ENCODE assay signal across 9 cellular contexts in genomic region chr19:40810649-40811408, GRCh38. TPM values are rescaled to one million over a fixed set of nuclear protein-coding genes. Genes with fewer than 3 reads are reported as not detected.
DNase-seq lines count a peak whose midpoint lies in the region; ATAC-seq and TF ChIP-seq lines count a peak whose summit lies in the region.
"Not testable (repeated sequence)": the region's sequence is repeated elsewhere in the genome, so short reads cannot be mapped to it uniquely, and the experiment has no call there.
"Had no signal": no experiment of that assay in that cellular context is flagged by ENCODE, and none has a peak within 500 bp of the region (broad histone marks: within the 10 kb centered on the region; RNA-seq: fewer than 3 reads in every experiment).

No MANE protein-coding gene starts in this region.

- H3K4ac ChIP-seq in neuronal stem cell (ENCODE audit: low read length): not testable (repeated sequence)

- not testable (repeated sequence) for TF ChIP-seq EP300 in transverse colon (IDR thresholded peaks at IDR 0.05; ENCODE audit: low read depth)

- H3K27me3 Mint-ChIP-seq in activated CD4-positive, alpha-beta T cell treated with anti-CD3 and anti-CD28 coated beads for 36 hours: not testable (repeated sequence)

- H3K9me3 Mint-ChIP-seq in activated CD4-positive, alpha-beta T cell treated with anti-CD3 and anti-CD28 coated beads for 36 hours (ENCODE audit: low read depth): not testable (repeated sequence)

- peaks cover 18% of the 10 kb centered on the region for H3K36me3 Mint-ChIP-seq in activated CD4-positive, alpha-beta T cell treated with anti-CD3 and anti-CD28 coated beads for 36 hours (ENCODE audit: low read depth)

- H2BK120ac ChIP-seq in neuronal stem cell (ENCODE audit: low read depth, low read length): not testable (repeated sequence)

- not testable (repeated sequence) for H3K79me1 ChIP-seq in neuronal stem cell (ENCODE audit: low read depth, low read length)

- H2BK5ac ChIP-seq in neuronal stem cell (ENCODE audit: low read length): not testable (repeated sequence)

- in situ Hi-C loops in transverse colon (cut with MboI; ENCODE audit: low pct_ligation_motif_present in 1 of 4, low pct_unique_long_range_greater_than_20kb in 1 of 4, low sequenced_read_pairs in 3 of 4): loop anchor here in 2 of 4 donors (10.0 to 25.0 kb wide), 2 partner anchors 99 to 146 kb away; partner anchors contain the start of genes COQ8B (in 1 of the 2) and ITPKC (in 1 of the 2)

- peak overlapping the region; percentile 72 for H3K27ac Mint-ChIP-seq in activated CD4-positive, alpha-beta T cell treated with anti-CD3 and anti-CD28 coated beads for 36 hours

- peak overlapping the region; percentile 72 for H3K4me3 Mint-ChIP-seq in activated CD4-positive, alpha-beta T cell treated with anti-CD3 and anti-CD28 coated beads for 36 hours

- not testable (repeated sequence) for H3K4me1 ChIP-seq in right cardiac atrium (ENCODE audit: control insufficient read depth, insufficient read depth, low read length)
- H3K4me1 ChIP-seq in neuronal stem cell (ENCODE audit: control insufficient read depth in 2 of 2, insufficient read depth in 1 of 2, low read depth in 1 of 2, low read length in 2 of 2) (peaks cover 23 to 25% of the 10 kb centered on the region in 2 donors), transverse colon (peaks cover 13 to 56% (median 33%) of the 10 kb centered on the region in 4 donors)

- not testable (repeated sequence) for H3K9me3 ChIP-seq in right cardiac atrium (ENCODE audit: control insufficient read depth, low read length); neuronal stem cell (replicated peaks in 1 of 2; ENCODE audit: control insufficient read depth in 2 of 2, insufficient read depth in 1 of 2, low read depth in 1 of 2, low read length in 2 of 2); transverse colon

- H3K4me2 ChIP-seq in neuronal stem cell (ENCODE audit: insufficient read depth, low read length, poor library complexity, severe bottlenecking): peak overlapping the region; percentile 78

- peak in 2 of 5 experiments; percentile 38 to 39 for TF ChIP-seq CTCF in transverse colon (IDR thresholded peaks at IDR 0.05)

- H2BK12ac ChIP-seq in neuronal stem cell (ENCODE audit: low read length): not testable (repeated sequence)

- peaks cover 19 to 38% of the 10 kb centered on the region in 2 donors for H3K36me3 ChIP-seq in neuronal stem cell (replicated peaks in 1 of 2; ENCODE audit: control insufficient read depth in 2 of 2, insufficient read depth in 2 of 2, low read length in 2 of 2)
- H3K36me3 ChIP-seq in transverse colon: not testable (repeated sequence)

- H3K4me3 ChIP-seq in GM08714 (ENCODE audit: low read length) (peak overlapping the region; percentile 37; the same call in 1 of the 2 replicates), right cardiac atrium (ENCODE audit: low read length) (peak overlapping the region; percentile 2), neuronal stem cell (ENCODE audit: low read length in 2 of 2) (peak overlapping the region; percentile 37 to 74), transverse colon (peak overlapping the region; percentile 25 to 53 (median 29))

- 3% methylated on average over 64 of the region's 65 CpGs for WGBS in right cardiac atrium
- no CpG with 5 or more reads among the region's 65 CpGs for WGBS in neuronal stem cell (ENCODE audit: extremely low coverage in 2 of 2, insufficient read length in 2 of 2, insufficient replicate concordance in 1 of 2), 2 donors
- 3 to 25% methylated on average over 5 to 50 of the region's 65 CpGs for WGBS in transverse colon (ENCODE audit: low coverage in 1 of 2), 2 donors

- not testable (repeated sequence) for H4K8ac ChIP-seq in neuronal stem cell (ENCODE audit: low read depth, low read length)

- CTCF ChIA-PET in activated CD4-positive, alpha-beta T cell treated with anti-CD3 and anti-CD28 coated beads for 36 hours (lab: Charles Lee): not testable (repeated sequence)

- not testable (repeated sequence) for H4K91ac ChIP-seq in neuronal stem cell (ENCODE audit: low read depth, low read length, poor library complexity)

- H2BK15ac ChIP-seq in neuronal stem cell (ENCODE audit: low read length): not testable (repeated sequence)

- H2AK5ac ChIP-seq in neuronal stem cell (ENCODE audit: low read depth, low read length): not testable (repeated sequence)

- H3K14ac ChIP-seq in neuronal stem cell (ENCODE audit: low read length): not testable (repeated sequence)

- DNase-seq in NCI-H460 (ENCODE audit: extremely low read depth, low read depth) (peak; percentile 38), caudate nucleus (lab: John Stamatoyannopoulos, UW) (peak in 54 of 61 donors; percentile 20 to 87 (median 66)), right cardiac atrium (peak; percentile 86 to 96 (median 94)), neuronal stem cell (ENCODE audit: low spot score) (peak; percentile 79), transverse colon (peak; percentile 82)
- DNase-seq in activated CD4-positive, alpha-beta T cell treated with anti-CD3 and anti-CD28 coated beads for 36 hours: peak; percentile 72

- ATAC-seq in HG02884 (IDR thresholded peaks at IDR 0.05; ENCODE audit: unreplicated experiment): peak; percentile 69
- peak; percentile 85 for ATAC-seq in activated CD4-positive, alpha-beta T cell treated with anti-CD3 and anti-CD28 coated beads for 36 hours
- peak; percentile 88 to 91 for ATAC-seq in right cardiac atrium

- intact Hi-C loops in activated CD4-positive, alpha-beta T cell treated with anti-CD3 and anti-CD28 coated beads for 36 hours (cut with DNase I, micrococcal nuclease); right cardiac atrium (cut with DNase I): not testable (repeated sequence)
- intact Hi-C loops in transverse colon (cut with DNase I; ENCODE audit: low total_unique reads): loop anchor here (5.0 kb wide), 1 partner anchor 321 kb away; no protein-coding TSS in a partner anchor

- TF ChIP-seq POLR2A in transverse colon (IDR thresholded peaks at IDR 0.05): peak; percentile 17

- peak overlapping the region; percentile 78 for H3K9ac ChIP-seq in neuronal stem cell (ENCODE audit: low read depth, low read length, poor library complexity)

- peak overlapping the region; percentile 83 for H2AFZ ChIP-seq in neuronal stem cell (ENCODE audit: low read length)

- POLR2A ChIA-PET in activated CD4-positive, alpha-beta T cell treated with anti-CD3 and anti-CD28 coated beads for 36 hours (lab: Charles Lee): interaction anchor here (0.6 kb wide), 1 partner anchor 720 kb away, joined by 3 read pairs; the partner anchor contains the start of gene ZNF780A

- H3K4me1 Mint-ChIP-seq in activated CD4-positive, alpha-beta T cell treated with anti-CD3 and anti-CD28 coated beads for 36 hours: peaks cover 41% of the 10 kb centered on the region

- H3K27me3 ChIP-seq in right cardiac atrium (ENCODE audit: control insufficient read depth, insufficient read depth); neuronal stem cell (ENCODE audit: control insufficient read depth in 3 of 3, insufficient read depth in 3 of 3, low read depth in 1 of 3, low read length in 3 of 3); transverse colon: not testable (repeated sequence)

- H3K18ac ChIP-seq in neuronal stem cell (ENCODE audit: low read length): peak overlapping the region; percentile 74

- not testable (repeated sequence) for H3K27ac ChIP-seq in caudate nucleus (ENCODE audit: low read depth, low read length)
- H3K27ac ChIP-seq in right cardiac atrium (ENCODE audit: low read length) (peak overlapping the region; percentile 61), neuronal stem cell (replicated peaks; ENCODE audit: low read length) (peak overlapping the region; percentile 76), transverse colon (peak overlapping the region; percentile 79 to 89 (median 84))

- peak overlapping the region; percentile 34 for H3K23ac ChIP-seq in neuronal stem cell (ENCODE audit: low read depth, low read length, poor library complexity)

RNA-seq across cellular contexts. Expression of gene EGLN2, which starts 11.8 kb away (rescaled TPM):
- total RNA-seq in NCI-H460 (2014; rRNA removed; shearing (Covaris generic)): 20.7 and 25.0 TPM in 2 replicates
- polyA plus RNA-seq in NCI-H460 (2014; cell fraction: nucleus; rRNA removed): 49.9 and 55.3 TPM in 2 replicates
- 10 to 100 TPM; 85.6 to 86.6 TPM for total RNA-seq in activated CD4-positive, alpha-beta T cell treated with anti-CD3 and anti-CD28 coated beads for 36 hours
- total RNA-seq in right cardiac atrium: 10 to 100 TPM; 55.9 to 75.2 (median 58.1) TPM
- polyA plus RNA-seq in right cardiac atrium: 52.3 TPM
- 66.3 TPM for polyA plus RNA-seq in neuronal stem cell (2013, experiment 1 of 2)
- polyA plus RNA-seq in neuronal stem cell (2013, experiment 2 of 2): 59.8 TPM
- total RNA-seq in transverse colon: 100 to 1,000 TPM; 102 to 123 (median 115) TPM

RNA-seq across cellular contexts. Expression of gene RAB4B, which starts 32.8 kb away (rescaled TPM):
- 7.4 and 9.7 TPM in 2 replicates for total RNA-seq in NCI-H460 (2014; rRNA removed; shearing (Covaris generic))
- polyA plus RNA-seq in NCI-H460 (2014; cell fraction: nucleus; rRNA removed): 11.3 and 14.8 TPM in 2 replicates
- total RNA-seq in activated CD4-positive, alpha-beta T cell treated with anti-CD3 and anti-CD28 coated beads for 36 hours: 10 to 100 TPM; 26.4 to 33.7 TPM
- 10 to 100 TPM; 14.4 to 17.0 (median 15.2) TPM for total RNA-seq in right cardiac atrium
- polyA plus RNA-seq in right cardiac atrium: 25.3 TPM
- 15.1 TPM for polyA plus RNA-seq in neuronal stem cell (2013, experiment 1 of 2)
- polyA plus RNA-seq in neuronal stem cell (2013, experiment 2 of 2): 14.9 TPM
- 10 to 100 TPM; 25.9 to 84.2 (median 68.1) TPM for total RNA-seq in transverse colon

RNA-seq across cellular contexts. Expression of gene MIA, which starts 35.5 kb away (rescaled TPM):
- total RNA-seq in NCI-H460 (2014; rRNA removed; shearing (Covaris generic)): not detected in 2 replicates
- polyA plus RNA-seq in NCI-H460 (2014; cell fraction: nucleus; rRNA removed): not detected in 2 replicates
- total RNA-seq in activated CD4-positive, alpha-beta T cell treated with anti-CD3 and anti-CD28 coated beads for 36 hours: under 1 TPM in 1 of 2 experiments, not detected in 1; 0.57 TPM
- total RNA-seq in right cardiac atrium: 1 to 10 TPM in 3 of 4 donors, under 1 TPM in 1; 0.71 to 3.1 (median 1.5) TPM
- polyA plus RNA-seq in right cardiac atrium: 3.7 TPM
- polyA plus RNA-seq in neuronal stem cell (2013, experiment 1 of 2): 0.15 TPM
- polyA plus RNA-seq in neuronal stem cell (2013, experiment 2 of 2): 0.32 TPM
- 10 to 100 TPM in 1 of 4 donors, 1 to 10 TPM in 1, not detected in 2; 5.7 to 23.3 TPM for total RNA-seq in transverse colon
- total RNA-seq: dermis microvascular lymphatic vessel endothelial cell had no signal

RNA-seq across cellular contexts. Expression of gene CYP2A6, which starts 39.4 kb away (rescaled TPM):
- not detected in 2 replicates for total RNA-seq in NCI-H460 (2014; rRNA removed; shearing (Covaris generic))
- polyA plus RNA-seq in NCI-H460 (2014; cell fraction: nucleus; rRNA removed): not detected in 2 replicates
- total RNA-seq in activated CD4-positive, alpha-beta T cell treated with anti-CD3 and anti-CD28 coated beads for 36 hours: not detected
- total RNA-seq in right cardiac atrium (not detected), transverse colon (not detected)
- polyA plus RNA-seq in right cardiac atrium: not detected
- 0.07 TPM for polyA plus RNA-seq in neuronal stem cell (2013, experiment 1 of 2)
- polyA plus RNA-seq in neuronal stem cell (2013, experiment 2 of 2): 0.03 TPM
- total RNA-seq: dermis microvascular lymphatic vessel endothelial cell had no signal

RNA-seq across cellular contexts. Expression of gene SNRPA, which starts 59.8 kb away (rescaled TPM):
- total RNA-seq in NCI-H460 (2014; rRNA removed; shearing (Covaris generic)): 185 and 211 TPM in 2 replicates
- polyA plus RNA-seq in NCI-H460 (2014; cell fraction: nucleus; rRNA removed): 75.4 and 76.5 TPM in 2 replicates
- total RNA-seq in activated CD4-positive, alpha-beta T cell treated with anti-CD3 and anti-CD28 coated beads for 36 hours: 100 to 1,000 TPM; 245 to 465 TPM
- 10 to 100 TPM; 32.3 to 44.9 (median 39.5) TPM for total RNA-seq in right cardiac atrium
- 27.0 TPM for polyA plus RNA-seq in right cardiac atrium
- 346 TPM for polyA plus RNA-seq in neuronal stem cell (2013, experiment 1 of 2)
- polyA plus RNA-seq in neuronal stem cell (2013, experiment 2 of 2): 347 TPM
- total RNA-seq in transverse colon: 10 to 100 TPM; 45.1 to 85.3 (median 65.6) TPM

Comparison
In these comparisons a context has a peak if more than half of its experiments do, and no peak if none do; other contexts are left out.
1. H3K4me3 ChIP-seq: peak in every context shown above with its lines; median percentile 56 in neuronal stem cell; 37 in GM08714; 29 in transverse colon; 2 in right cardiac atrium.
2. DNase-seq: peak in every context shown above with its lines; median percentile 94 in right cardiac atrium; 82 in transverse colon; 79 in neuronal stem cell; 72 in activated CD4-positive, alpha-beta T cell treated with anti-CD3 and anti-CD28 coated beads for 36 hours; 66 in caudate nucleus; 38 in NCI-H460.